In the genomic region with DNA sequence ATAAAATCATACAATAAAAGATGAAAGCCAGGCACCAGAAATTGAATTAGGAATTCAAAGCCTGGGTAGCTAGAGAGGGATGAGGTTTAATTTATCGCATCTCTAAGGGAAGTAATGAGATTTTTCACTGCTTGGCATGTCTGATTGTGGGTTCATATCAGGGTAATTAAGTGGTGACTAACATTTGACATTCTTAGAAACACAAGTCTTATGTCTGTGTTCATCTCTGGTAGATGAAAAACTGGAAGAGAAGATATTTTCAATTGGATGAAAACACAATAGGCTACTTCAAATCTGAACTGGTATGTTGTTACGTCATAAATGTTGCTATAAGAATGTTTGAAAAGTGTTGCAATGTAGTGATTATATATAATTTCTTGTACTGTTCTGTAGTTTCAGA, we compare ENCODE assay signal across 14 cellular contexts. TPM values are rescaled to one million over a fixed set of nuclear protein-coding genes. Genes with fewer than 3 reads are reported as not detected.
DNase-seq lines count a peak whose midpoint lies in the region; ATAC-seq and TF ChIP-seq lines count a peak whose summit lies in the region.
"Had no signal": no experiment of that assay in that cellular context is flagged by ENCODE, and none has a peak within 500 bp of the region (broad histone marks: within the 10 kb centered on the region; RNA-seq: fewer than 3 reads in every experiment).

No MANE protein-coding gene starts in this region.

- H3K4me2 ChIP-seq in GM23338: no peak overlapping the region

- POLR2A ChIA-PET in A673 (lab: Charles Lee; ENCODE audit: low non-redundant PET): no interaction called here

- peaks cover 10% of the 10 kb centered on the region; the same call in 2 of the 3 replicates for H3K4me1 Mint-ChIP-seq in GM23338
- H3K4me1 Mint-ChIP-seq: nephron progenitor cell had no signal

- DNase-seq in AG20443 (ENCODE audit: low spot score) (peak; percentile 17), EH (ENCODE audit: low read depth) (peak; percentile 51), astrocyte of the hippocampus (ENCODE audit: low read depth, low spot score) (peak; percentile 30), iris pigment epithelial cell (ENCODE audit: low read depth) (peak; percentile 46), GM23338 (ENCODE audit: low spot score) (no peak), A673 (ENCODE audit: low spot score) (no peak)
- DNase-seq: MM.1S, nephron progenitor cell, SW 1271 had no signal

- H3K27me3 Mint-ChIP-seq in GM23338 (ENCODE audit: insufficient read depth, low read depth, poor library complexity): no peaks in the 10 kb centered on the region
- H3K27me3 Mint-ChIP-seq: brain had no signal

- H3K9me3 Mint-ChIP-seq in GM23338: no peaks in the 10 kb centered on the region
- H3K9me3 Mint-ChIP-seq: activated T-helper 2 cell treated with anti-CD3 and anti-CD28 coated beads, Interferon-gamma antibody, Interleukin-2, Interleukin-4, amounts not matched to agents 10 μg/mL and 5 μg/mL and 100 μg/mL, durations not matched to agents 14 hours and 24 hours and 36 hours; brain; nephron progenitor cell had no signal

- TF ChIP-seq CTCF in GM23338 (conservative IDR thresholded peaks at IDR 0.05; ENCODE audit: low read depth in 2 of 2) (no peak), A673 (conservative IDR thresholded peaks at IDR 0.05; ENCODE audit: low read depth, low read length) (no peak)

- H3K9me2 ChIP-seq in GM23338 (ENCODE audit: insufficient read depth): no peaks in the 10 kb centered on the region

- no peak overlapping the region for H2AFZ ChIP-seq in GM23338

- 0 out of 2 replicates have a peak, but pooled peaks cover 5% of the 10 kb centered on the region for H4K20me1 ChIP-seq in GM23338 (replicated peaks; ENCODE audit: insufficient read depth)

- H3K9me3 ChIP-seq in A673 (ENCODE audit: low read depth, low read length, poor library complexity, severe bottlenecking): no peaks in the 10 kb centered on the region

- H3K4me3 Mint-ChIP-seq in GM23338: no peak overlapping the region
- H3K4me3 Mint-ChIP-seq: brain, nephron progenitor cell had no signal

- H3K27ac ChIP-seq in GM23338 (ENCODE audit: low read depth) (no peak overlapping the region; the same call in 1 of the 2 replicates), A673 (ENCODE audit: low read depth, low read length, poor library complexity, severe bottlenecking) (no peak overlapping the region)

- no TSS peak for BruUV-seq in A673 (replicated peaks; lab: Mats Ljungman, UMichigan)

- H3F3A ChIP-seq in GM23338 (replicated peaks; ENCODE audit: low read depth): no peaks in the 10 kb centered on the region

- H3K36me3 Mint-ChIP-seq in GM23338 (ENCODE audit: low read depth): peaks cover 15% of the 10 kb centered on the region

- H3K27ac Mint-ChIP-seq in GM23338: no peak overlapping the region
- H3K27ac Mint-ChIP-seq: activated T-helper 2 cell treated with anti-CD3 and anti-CD28 coated beads, Interferon-gamma antibody, Interleukin-2, Interleukin-4, amounts not matched to agents 10 μg/mL and 5 μg/mL and 100 μg/mL, durations not matched to agents 14 hours and 24 hours and 36 hours; nephron progenitor cell had no signal

- intact Hi-C loops in A673 (cut with micrococcal nuclease; ENCODE audit: unreplicated experiment): loop anchor here (2.0 kb wide), 1 partner anchor 37 kb away; no protein-coding TSS in a partner anchor

- no peaks in the 10 kb centered on the region for H3K27me3 ChIP-seq in GM23338 (ENCODE audit: insufficient read depth)
- H3K27me3 ChIP-seq in A673 (replicated peaks; ENCODE audit: insufficient read depth, low read depth, low read length, poor library complexity): no peaks in the 10 kb centered on the region

- H3K36me3 ChIP-seq in GM23338 (ENCODE audit: insufficient read depth) (0 out of 2 replicates have a peak, but pooled peaks cover 4% of the 10 kb centered on the region), A673 (ENCODE audit: insufficient read depth, low read length, poor library complexity, severe bottlenecking) (peaks cover 3% of the 10 kb centered on the region)

- CTCF ChIA-PET in A673 (lab: Charles Lee): no interaction called here

- ATAC-seq in GM23338: no peak
- ATAC-seq in HG02571 (IDR thresholded peaks at IDR 0.05; ENCODE audit: unreplicated experiment): no peak
- ATAC-seq in HG03045 (IDR thresholded peaks at IDR 0.05; ENCODE audit: unreplicated experiment): no peak

- no peaks in the 10 kb centered on the region for H3K79me2 ChIP-seq in GM23338 (replicated peaks; ENCODE audit: insufficient read depth)

- H3K4me3 ChIP-seq in GM23338 (no peak overlapping the region), A673 (ENCODE audit: low read depth, low read length, poor library complexity, severe bottlenecking) (no peak overlapping the region)

- H3K4me1 ChIP-seq in GM23338 (ENCODE audit: insufficient read depth) (peaks cover 12% of the 10 kb centered on the region), A673 (ENCODE audit: insufficient read depth, low read length, poor library complexity, severe bottlenecking) (no peaks in the 10 kb centered on the region)

TF ChIP-seq in GM23338, 12 proteins besides CTCF, POLR2A, EP300 and RAD21 (continues in another document):
- TF ChIP-seq ZNF331 (CRISPR knock-in tag; IDR thresholded peaks at IDR 0.05; ENCODE audit: low read depth): no peak
- TF ChIP-seq CREB1 (CRISPR knock-in tag; IDR thresholded peaks at IDR 0.05; ENCODE audit: low read depth): no peak
- no peak for TF ChIP-seq POLR2AphosphoS5 (IDR thresholded peaks at IDR 0.05; ENCODE audit: low read depth)
- no peak for TF ChIP-seq ETS1 (IDR thresholded peaks at IDR 0.05)
- no peak for TF ChIP-seq NANOG (IDR thresholded peaks at IDR 0.05; ENCODE audit: borderline replicate concordance)
- TF ChIP-seq ZNF114 (CRISPR knock-in tag; IDR thresholded peaks at IDR 0.05): no peak
- no peak for TF ChIP-seq EZH2phosphoT487 (IDR thresholded peaks at IDR 0.05; ENCODE audit: unreplicated experiment)
- no peak for TF ChIP-seq STAT1 (IDR thresholded peaks at IDR 0.05; ENCODE audit: unreplicated experiment)
- no peak for TF ChIP-seq REST (IDR thresholded peaks at IDR 0.05; ENCODE audit: unreplicated experiment)
- no peak for TF ChIP-seq EZH2 (IDR thresholded peaks at IDR 0.05; ENCODE audit: low read depth, unreplicated experiment)

RNA-seq across cellular contexts. Expression of gene ARMS2, which starts 36.8 kb away (rescaled TPM):
- not detected in 2 replicates for total RNA-seq in GM23338 (2014; rRNA removed; shearing (Covaris generic))
- not detected in 2 replicates for polyA plus RNA-seq in GM23338 (2016; fragmentation: Nextera tagmentation; extraction: Ambion mirVana)
- not detected in 2 replicates for total RNA-seq in A673 (2021)
- total RNA-seq: activated T-helper 2 cell treated with anti-CD3 and anti-CD28 coated beads, Interferon-gamma antibody, Interleukin-2, Interleukin-4, amounts not matched to agents 10 μg/mL and 5 μg/mL and 100 μg/mL, durations not matched to agents 14 hours and 24 hours and 36 hours had no signal
- polyA plus RNA-seq: liver had no signal

RNA-seq across cellular contexts. Expression of gene PLEKHA1, which starts 43.2 kb away (rescaled TPM):
- 32.6 and 36.6 TPM in 2 replicates for total RNA-seq in GM23338 (2014; rRNA removed; shearing (Covaris generic))
- polyA plus RNA-seq in GM23338 (2016; fragmentation: Nextera tagmentation; extraction: Ambion mirVana): 16.7 and 25.8 TPM in 2 replicates
- 18.9 and 20.5 TPM in 2 replicates for total RNA-seq in A673 (2021)

RNA-seq across cellular contexts. Expression of gene HTRA1, which starts 43.7 kb away (rescaled TPM):
- 16.1 and 16.5 TPM in 2 replicates for total RNA-seq in GM23338 (2014; rRNA removed; shearing (Covaris generic))
- 8.1 and 12.2 TPM in 2 replicates for polyA plus RNA-seq in GM23338 (2016; fragmentation: Nextera tagmentation; extraction: Ambion mirVana)
- total RNA-seq in A673 (2021): 0.17 and 0.55 TPM in 2 replicates
- total RNA-seq: activated T-helper 2 cell treated with anti-CD3 and anti-CD28 coated beads, Interferon-gamma antibody, Interleukin-2, Interleukin-4, amounts not matched to agents 10 μg/mL and 5 μg/mL and 100 μg/mL, durations not matched to agents 14 hours and 24 hours and 36 hours had no signal

Comparison
In these comparisons a context has a peak if more than half of its experiments do, and no peak if none do; other contexts are left out.
1. DNase-seq: peak in AG20443 (single experiment), EH (single experiment), astrocyte of the hippocampus (single experiment) and iris pigment epithelial cell (single experiment); none in GM23338 (single experiment) and A673 (single experiment).
2. RNA of gene HTRA1, which starts 43.7 kb away (total RNA-seq): 16.1 to 16.5 TPM in GM23338; 0.17 to 0.55 TPM in A673; every median in the first group is over 10 times any median in the second.